In the genomic region with DNA sequence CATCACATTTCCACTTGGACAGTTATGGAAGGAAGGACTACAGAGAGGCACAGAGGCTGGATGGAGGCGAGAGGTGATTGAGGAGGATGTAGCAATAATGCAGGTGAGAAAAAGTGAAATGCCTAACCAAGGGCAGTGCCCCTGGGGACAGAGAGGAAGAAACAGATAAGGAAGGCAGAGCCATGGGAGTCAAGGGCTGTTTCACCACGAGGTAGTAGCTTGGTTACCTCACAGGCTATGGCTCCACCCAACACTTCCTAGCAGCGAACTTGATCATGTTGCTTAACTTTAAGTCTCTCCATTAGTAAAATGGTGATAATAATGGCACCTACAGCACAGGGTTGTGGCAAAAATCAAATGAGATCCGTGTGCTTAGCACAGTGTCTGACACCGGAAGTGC, we compare ENCODE assay signal across 24 cellular contexts.
DNase-seq lines count a peak whose midpoint lies in the region; ATAC-seq and TF ChIP-seq lines count a peak whose summit lies in the region.
"Had no signal": no experiment of that assay in that cellular context is flagged by ENCODE, and none has a peak within 500 bp of the region (broad histone marks: within the 10 kb centered on the region; RNA-seq: fewer than 3 reads in every experiment).

No MANE protein-coding gene starts in this region.

- H3K36me3 Mint-ChIP-seq in activated naive CD8-positive, alpha-beta T cell = no peaks in the 10 kb centered on the region
- no peaks in the 10 kb centered on the region for H3K36me3 Mint-ChIP-seq in activated naive CD8-positive, alpha-beta T cell treated with anti-CD3 and anti-CD28 coated beads for 36 hours
- peaks cover 5% of the 10 kb centered on the region for H3K36me3 Mint-ChIP-seq in osteocyte (ENCODE audit: unreplicated experiment)
- H3K36me3 Mint-ChIP-seq: activated naive CD4-positive, alpha-beta T cell treated with anti-CD3 and anti-CD28 coated beads, Interleukin-2, amount 10 ng/mL, durations not matched to agents 7 days and 5 days; stimulated activated memory B cell treated with anti-CD40 and anti-IgM and Interleukin-4, amounts not matched to agents 10 μg/mL and 1 μg/mL and 100 μg/mL, for 72 hours had no signal

- no peak overlapping the region for H3K9ac ChIP-seq in trophoblast cell (ENCODE audit: low read length)

- no peak overlapping the region for H2BK5ac ChIP-seq in trophoblast cell (ENCODE audit: low read depth, low read length, poor library complexity)

- H3K23ac ChIP-seq in trophoblast cell (ENCODE audit: low read length) = no peak overlapping the region

- TF ChIP-seq CTCF in NB4 (IDR thresholded peaks at IDR 0.05; ENCODE audit: low read depth, low read length) = no peak
- no peak for TF ChIP-seq CTCF in mucosa of descending colon (IDR thresholded peaks at IDR 0.05)
- no peak for TF ChIP-seq CTCF in osteocyte (IDR thresholded peaks at IDR 0.05)

- H3K9me3 Mint-ChIP-seq in activated naive CD8-positive, alpha-beta T cell (ENCODE audit: low read depth) = no peaks in the 10 kb centered on the region
- no peaks in the 10 kb centered on the region for H3K9me3 Mint-ChIP-seq in activated naive CD8-positive, alpha-beta T cell treated with anti-CD3 and anti-CD28 coated beads for 36 hours
- H3K9me3 Mint-ChIP-seq in osteocyte (ENCODE audit: unreplicated experiment) = no peaks in the 10 kb centered on the region
- H3K9me3 Mint-ChIP-seq: activated naive CD4-positive, alpha-beta T cell treated with anti-CD3 and anti-CD28 coated beads, Interleukin-2, amount 10 ng/mL, durations not matched to agents 7 days and 5 days; stimulated activated memory B cell treated with anti-CD40 and anti-IgM and Interleukin-4, amounts not matched to agents 10 μg/mL and 1 μg/mL and 100 μg/mL, for 72 hours had no signal

- ATAC-seq in mucosa of descending colon = no peak
- ATAC-seq: activated CD4-positive, alpha-beta T cell treated with anti-CD3 and anti-CD28 coated beads for 36 hours; PC-3; Right ventricle myocardium inferior; stimulated activated memory B cell treated with anti-CD40 and anti-IgM and Interleukin-4, amounts not matched to agents 10 μg/mL and 1 μg/mL and 100 μg/mL, for 72 hours had no signal

- intact Hi-C loops in mucosa of descending colon (cut with DNase I, micrococcal nuclease) = no loop called here

- peaks cover 41% of the 10 kb centered on the region for H3K4me1 Mint-ChIP-seq in activated naive CD8-positive, alpha-beta T cell (ENCODE audit: low read depth)
- H3K4me1 Mint-ChIP-seq in activated naive CD8-positive, alpha-beta T cell treated with anti-CD3 and anti-CD28 coated beads for 36 hours = peaks cover 30% of the 10 kb centered on the region
- no peaks in the 10 kb centered on the region for H3K4me1 Mint-ChIP-seq in osteocyte (ENCODE audit: unreplicated experiment)

- no peak overlapping the region for H4K8ac ChIP-seq in trophoblast cell (ENCODE audit: low read depth, low read length)

- no peak overlapping the region for H2BK12ac ChIP-seq in trophoblast cell (ENCODE audit: low read length)

- DNase-seq in activated naive CD8-positive, alpha-beta T cell treated with anti-CD3 and anti-CD28 coated beads for 36 hours = no peak
- DNase-seq in NB4 (ENCODE audit: low read depth) (peak; percentile 60), amniotic epithelial cell (ENCODE audit: low read depth) (peak; percentile 34), trophoblast cell (peak; percentile 57 to 76), mucosa of descending colon (no peak), cerebellum (ENCODE audit: low spot score) (no peak), osteocyte (ENCODE audit: extremely low spot score, unreplicated experiment) (no peak)
- DNase-seq: activated CD4-positive, alpha-beta T cell treated with anti-CD3 and anti-CD28 coated beads for 36 hours; activated naive CD4-positive, alpha-beta T cell treated with anti-CD3 and anti-CD28 coated beads, Interleukin-2, amount 10 ng/mL, durations not matched to agents 7 days and 5 days; H7; Kasumi-1; mesenchymal stem cell; NCI-H1105 treated with DMSO at 0.1 percent for 48 hours; NCI-H2081; NCI-H345; NCI-H774; PC-3; spleen; stimulated activated CD4-positive, alpha-beta T cell treated with anti-CD3 and anti-CD28 coated beads, Interleukin-4, amount 100 ng/mL, for 1 hour had no signal

- no peak overlapping the region for H2AFZ ChIP-seq in trophoblast cell (ENCODE audit: insufficient read depth, low read length, poor library complexity)

- H4K12ac ChIP-seq in trophoblast cell (ENCODE audit: low read depth, low read length) = no peak overlapping the region

- no peak overlapping the region for H4K91ac ChIP-seq in trophoblast cell (ENCODE audit: low read depth, low read length)

- no CpG with 5 or more reads among the region's 5 CpGs for WGBS in trophoblast cell (ENCODE audit: extremely low coverage, insufficient coverage, insufficient read length)

- H3K18ac ChIP-seq in trophoblast cell (ENCODE audit: low read length) = no peak overlapping the region

- no peaks in the 10 kb centered on the region for H3K4me1 ChIP-seq in trophoblast cell (ENCODE audit: control insufficient read depth in 1 of 2, insufficient read depth in 2 of 2, low read length in 2 of 2)
- H3K4me1 ChIP-seq in mucosa of descending colon (ENCODE audit: low read depth) = no peaks in the 10 kb centered on the region

- H3K36me3 ChIP-seq in trophoblast cell (ENCODE audit: control insufficient read depth in 1 of 2, insufficient read depth in 2 of 2, low read length in 2 of 2) (no peaks in the 10 kb centered on the region), mucosa of descending colon (ENCODE audit: low read depth) (no peaks in the 10 kb centered on the region)
- H3K36me3 ChIP-seq: spleen, vagina had no signal

- H3K27me3 ChIP-seq in trophoblast cell (ENCODE audit: insufficient read depth, low read length) = no peaks in the 10 kb centered on the region
- H3K27me3 ChIP-seq: spleen, vagina had no signal

- H3K9me3 ChIP-seq in trophoblast cell (ENCODE audit: insufficient read depth, low read depth, low read length) = peaks cover 2% of the 10 kb centered on the region
- H3K9me3 ChIP-seq in mucosa of descending colon = peaks cover 2% of the 10 kb centered on the region
- H3K9me3 ChIP-seq: vagina had no signal

- H2AK5ac ChIP-seq in trophoblast cell (ENCODE audit: low read length) = no peak overlapping the region

- H2BK120ac ChIP-seq in trophoblast cell (ENCODE audit: insufficient read depth, low read length, poor library complexity) = no peak overlapping the region

- H3K14ac ChIP-seq in trophoblast cell (ENCODE audit: low read length) = no peak overlapping the region

- H3K27me3 Mint-ChIP-seq in activated naive CD8-positive, alpha-beta T cell = no peaks in the 10 kb centered on the region
- H3K27me3 Mint-ChIP-seq in activated naive CD8-positive, alpha-beta T cell treated with anti-CD3 and anti-CD28 coated beads for 36 hours = no peaks in the 10 kb centered on the region
- H3K27me3 Mint-ChIP-seq in osteocyte (ENCODE audit: unreplicated experiment) = no peaks in the 10 kb centered on the region
- H3K27me3 Mint-ChIP-seq: activated CD4-positive, alpha-beta T cell treated with anti-CD3 and anti-CD28 coated beads for 36 hours; stimulated activated memory B cell treated with anti-CD40 and anti-IgM and Interleukin-4, amounts not matched to agents 10 μg/mL and 1 μg/mL and 100 μg/mL, for 72 hours had no signal

- H3K27ac Mint-ChIP-seq in activated naive CD8-positive, alpha-beta T cell = peak overlapping the region; percentile 29
- no peak overlapping the region for H3K27ac Mint-ChIP-seq in activated naive CD8-positive, alpha-beta T cell treated with anti-CD3 and anti-CD28 coated beads for 36 hours
- H3K27ac Mint-ChIP-seq in osteocyte (ENCODE audit: unreplicated experiment) = no peak overlapping the region
- H3K27ac Mint-ChIP-seq: activated CD4-positive, alpha-beta T cell treated with anti-CD3 and anti-CD28 coated beads for 36 hours; stimulated activated memory B cell treated with anti-CD40 and anti-IgM and Interleukin-4, amounts not matched to agents 10 μg/mL and 1 μg/mL and 100 μg/mL, for 72 hours had no signal

- H3K4me3 ChIP-seq in NB4 (ENCODE audit: low read depth, low read length) (no peak overlapping the region), trophoblast cell (ENCODE audit: low read depth, low read length) (no peak overlapping the region), mucosa of descending colon (no peak overlapping the region)
- H3K4me3 ChIP-seq: spleen, vagina had no signal

- TF ChIP-seq POLR2A in NB4 (IDR thresholded peaks at IDR 0.05; ENCODE audit: extremely low read depth, insufficient read length) = no peak

- no peak overlapping the region for H3K4me2 ChIP-seq in trophoblast cell (ENCODE audit: low read length)

- H3K4me3 Mint-ChIP-seq in activated naive CD8-positive, alpha-beta T cell = no peak overlapping the region
- H3K4me3 Mint-ChIP-seq in activated naive CD8-positive, alpha-beta T cell treated with anti-CD3 and anti-CD28 coated beads for 36 hours = no peak overlapping the region
- H3K4me3 Mint-ChIP-seq in osteocyte (ENCODE audit: unreplicated experiment) = no peak overlapping the region
- H3K4me3 Mint-ChIP-seq: activated CD4-positive, alpha-beta T cell treated with anti-CD3 and anti-CD28 coated beads for 36 hours; activated naive CD4-positive, alpha-beta T cell treated with anti-CD3 and anti-CD28 coated beads, Interleukin-2, amount 10 ng/mL, durations not matched to agents 7 days and 5 days; stimulated activated memory B cell treated with anti-CD40 and anti-IgM and Interleukin-4, amounts not matched to agents 10 μg/mL and 1 μg/mL and 100 μg/mL, for 72 hours had no signal

- H3K79me1 ChIP-seq in trophoblast cell (ENCODE audit: low read length) = no peaks in the 10 kb centered on the region

- no peak overlapping the region for H3K4ac ChIP-seq in trophoblast cell (ENCODE audit: low read depth, low read length)

- no peak overlapping the region for H3K27ac ChIP-seq in trophoblast cell (ENCODE audit: low read depth, low read length)
- H3K27ac ChIP-seq: C4-2B, spleen, vagina had no signal

- H3K79me2 ChIP-seq in trophoblast cell (ENCODE audit: control insufficient read depth, insufficient read depth, low read length, poor library complexity) = no peaks in the 10 kb centered on the region

Comparison
In these comparisons a context has a peak if more than half of its experiments do, and no peak if none do; other contexts are left out.
1. DNase-seq: peak in NB4 (single experiment), amniotic epithelial cell (single experiment) and trophoblast cell (2 of 2); none in activated naive CD8-positive, alpha-beta T cell treated with anti-CD3 and anti-CD28 coated beads for 36 hours (single experiment), mucosa of descending colon (0 of 3), cerebellum (single experiment) and osteocyte (single experiment).